11 cellular contexts compared by ENCODE assay signal in the genomic region with DNA sequence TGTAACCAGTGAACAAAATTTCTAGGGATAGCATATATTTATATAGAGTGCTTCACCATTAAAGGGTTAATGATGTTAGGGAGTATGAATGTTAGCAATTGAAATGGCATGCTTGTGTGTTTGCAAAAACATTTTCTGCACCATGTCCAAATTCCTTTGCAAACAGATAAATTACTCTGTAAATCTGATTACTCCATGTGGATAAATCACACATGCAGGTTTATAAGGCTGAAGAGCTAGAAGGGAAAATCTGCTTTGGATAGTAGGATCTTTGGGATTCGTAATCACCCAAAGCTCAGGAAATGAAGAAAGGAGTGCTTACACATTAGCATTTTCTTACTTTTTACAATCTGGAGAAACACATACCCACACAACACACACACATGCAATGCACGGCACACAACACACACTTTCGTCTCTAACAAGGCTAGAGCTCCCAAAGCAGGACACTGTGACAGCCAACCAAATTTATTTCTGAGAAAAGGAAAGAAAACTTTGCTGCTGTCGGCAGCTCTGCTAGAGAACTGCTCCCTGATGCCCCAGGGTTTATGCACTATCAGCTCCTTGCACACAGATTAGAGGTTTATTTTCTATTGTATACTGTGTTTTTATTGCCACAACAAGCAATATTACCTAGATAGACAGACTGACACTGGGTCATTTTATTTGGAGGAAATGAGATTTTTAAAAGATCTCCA. TPM values are rescaled to one million over a fixed set of nuclear protein-coding genes. Genes with fewer than 3 reads are reported as not detected.
DNase-seq lines count a peak whose midpoint lies in the region; ATAC-seq and TF ChIP-seq lines count a peak whose summit lies in the region.
"Had no signal": no experiment of that assay in that cellular context is flagged by ENCODE, and none has a peak within 500 bp of the region (broad histone marks: within the 10 kb centered on the region; RNA-seq: fewer than 3 reads in every experiment).

No MANE protein-coding gene starts in this region.

- H3K27me3 ChIP-seq in BE2C (no peaks in the 10 kb centered on the region), parathyroid adenoma (ENCODE audit: control insufficient read depth, insufficient read depth, low read length) (no peaks in the 10 kb centered on the region)

- H3K79me2 ChIP-seq in parathyroid adenoma: no peaks in the 10 kb centered on the region

- peak overlapping the region; percentile 43 for H2AFZ ChIP-seq in parathyroid adenoma

- DNase-seq in BE2C (no peak), SK-MEL-5 (ENCODE audit: low read depth, low spot score) (peak; percentile 37), foreskin melanocyte (peak; percentile 21), natural killer cell (no peak), mesenteric fat pad (ENCODE audit: low spot score) (no peak)
- DNase-seq: activated CD8-positive, alpha-beta memory T cell treated with anti-CD3 and anti-CD28 coated beads, Interleukin-2, amount 50 U/mL, for 4 hours; CD4-positive, alpha-beta T cell; NCI-H187 treated with DMSO at 0.1 percent for 48 hours had no signal

- TF ChIP-seq CTCF in BE2C (IDR thresholded peaks at IDR 0.05; ENCODE audit: low read depth, low read length) (no peak), parathyroid adenoma (IDR thresholded peaks at IDR 0.05) (no peak), natural killer cell (IDR thresholded peaks at IDR 0.05) (no peak)

- H3K9ac ChIP-seq in parathyroid adenoma: no peak overlapping the region

- H3K4me1 ChIP-seq in BE2C (no peaks in the 10 kb centered on the region), parathyroid adenoma (no peaks in the 10 kb centered on the region)

- intact Hi-C loops in natural killer cell (cut with micrococcal nuclease): no loop called here

- H3K4me1 Mint-ChIP-seq in natural killer cell: no peaks in the 10 kb centered on the region

- H3K9me3 ChIP-seq in BE2C: no peaks in the 10 kb centered on the region
- H3K9me3 ChIP-seq in parathyroid adenoma (ENCODE audit: control insufficient read depth, low read length): no peaks in the 10 kb centered on the region

- peaks cover 3 to 4% of the 10 kb centered on the region in 2 donors for H3K9me3 Mint-ChIP-seq in natural killer cell
- H3K9me3 Mint-ChIP-seq: CD4-positive, alpha-beta T cell had no signal

- H3K27me3 Mint-ChIP-seq in natural killer cell (ENCODE audit: low read depth in 2 of 2): no peaks in the 10 kb centered on the region

- no peak overlapping the region for H3K4me3 Mint-ChIP-seq in natural killer cell
- H3K4me3 Mint-ChIP-seq: CD4-positive, alpha-beta T cell had no signal

- no peak overlapping the region for H3K27ac ChIP-seq in parathyroid adenoma

- in situ Hi-C loops in SK-MEL-5 (cut with HindIII; ENCODE audit: low pct_unique_long_range_greater_than_20kb, low sequenced_read_pairs): no loop called here

- H3K36me3 ChIP-seq in BE2C (no peaks in the 10 kb centered on the region), parathyroid adenoma (ENCODE audit: control insufficient read depth, insufficient read depth, low read length) (no peaks in the 10 kb centered on the region)

- no peaks in the 10 kb centered on the region for H3K36me3 Mint-ChIP-seq in natural killer cell

- H3K4me2 ChIP-seq in parathyroid adenoma (ENCODE audit: low read length): no peak overlapping the region

- H3K27ac Mint-ChIP-seq in natural killer cell: no peak overlapping the region
- H3K27ac Mint-ChIP-seq: CD4-positive, alpha-beta T cell had no signal

- peak overlapping the region; percentile 7; the same call in 1 of the 2 replicates for H3K4me3 ChIP-seq in BE2C (ENCODE audit: low read depth, low read length)
- H3K4me3 ChIP-seq in parathyroid adenoma (ENCODE audit: low read depth, low read length): no peak overlapping the region

- ATAC-seq in natural killer cell: no peak
- ATAC-seq in HG02678 (IDR thresholded peaks at IDR 0.05; ENCODE audit: unreplicated experiment): no peak
- ATAC-seq in GM21786 (IDR thresholded peaks at IDR 0.05; ENCODE audit: unreplicated experiment): no peak

RNA-seq across cellular contexts. Expression of a gene that starts 2.0 kb away (rescaled TPM):
- 61.8 TPM for polyA plus RNA-seq in BE2C (2012; ENCODE audit: insufficient read depth, insufficient read length, low read depth)
- total RNA-seq in SK-MEL-5 (2014; rRNA removed; shearing (Covaris generic)): 16.1 and 25.3 TPM in 2 replicates
- 15.3 and 16.1 TPM in 2 replicates for polyA plus RNA-seq in SK-MEL-5 (2015; cell fraction: cytosol; rRNA removed)
- polyA plus RNA-seq in SK-MEL-5 (2015; cell fraction: nucleus; rRNA removed): 3.6 and 5.5 TPM in 2 replicates
- total RNA-seq in natural killer cell (not detected), mesenteric fat pad (1.7 TPM)
- total RNA-seq: CD4-positive, alpha-beta T cell had no signal

Comparison
In these comparisons a context has a peak if more than half of its experiments do, and no peak if none do; other contexts are left out.
1. DNase-seq: peak in SK-MEL-5 (single experiment) and foreskin melanocyte (single experiment); none in BE2C (single experiment), natural killer cell (single experiment) and mesenteric fat pad (single experiment).